ENCODE assay signal across 9 cellular contexts in genomic region chr15:81809543-81809942, GRCh38.
DNase-seq lines count a peak whose midpoint lies in the region; ATAC-seq and TF ChIP-seq lines count a peak whose summit lies in the region.
"Had no signal": no experiment of that assay in that cellular context is flagged by ENCODE, and none has a peak within 500 bp of the region (broad histone marks: within the 10 kb centered on the region; RNA-seq: fewer than 3 reads in every experiment).

No MANE protein-coding gene starts in this region.

- ATAC-seq in GM21723 (IDR thresholded peaks at IDR 0.05; ENCODE audit: unreplicated experiment): no peak
- no peak for ATAC-seq in HG03469 (IDR thresholded peaks at IDR 0.05; ENCODE audit: unreplicated experiment)

- 94 to 100% methylated on average over 3 of the region's 4 CpGs for WGBS in endodermal cell (ENCODE audit: insufficient coverage in 1 of 2, insufficient read length in 1 of 2), 2 experiments

- CTCF ChIA-PET in A673 (lab: Charles Lee): interaction anchor here (0.5 kb wide), 1 partner anchor 392 kb away, joined by 4 read pairs; no protein-coding TSS in a partner anchor

- no peaks in the 10 kb centered on the region for H3K27me3 Mint-ChIP-seq in endodermal cell (ENCODE audit: insufficient read depth)

- POLR2A ChIA-PET in A673 (lab: Charles Lee; ENCODE audit: low non-redundant PET): no interaction called here

- BruUV-seq in A673 (replicated peaks; lab: Mats Ljungman, UMichigan): no TSS peak

- no peak overlapping the region for H3K4me3 ChIP-seq in A673 (ENCODE audit: low read depth, low read length, poor library complexity, severe bottlenecking)
- no peak overlapping the region for H3K4me3 ChIP-seq in endodermal cell (ENCODE audit: low read length)

- DNase-seq in A673 (ENCODE audit: low spot score) (peak; percentile 73), GM13976 (ENCODE audit: low spot score) (no peak), NCI-H524 (lab: John Stamatoyannopoulos, UW) (peak; percentile 66 to 90), endodermal cell (peak; percentile 70), hippocampal formation (lab: John Stamatoyannopoulos, UW) (no peak), 8988T (no peak)
- DNase-seq: stimulated activated CD4-positive, alpha-beta T cell treated with anti-CD3 and anti-CD28 coated beads, Interleukin-4, amount 100 ng/mL, for 24 hours had no signal

- H3K27ac ChIP-seq in A673 (ENCODE audit: low read depth, low read length, poor library complexity, severe bottlenecking) (no peak overlapping the region), endodermal cell (ENCODE audit: low read depth, low read length) (no peak overlapping the region)

- in situ Hi-C loops in GM13976 (cut with MboI; ENCODE audit: low sequenced_read_pairs, unreplicated experiment): no loop called here

- H3K4me1 ChIP-seq in A673 (ENCODE audit: insufficient read depth, low read length, poor library complexity, severe bottlenecking) (no peaks in the 10 kb centered on the region), endodermal cell (ENCODE audit: control insufficient read depth, insufficient read depth, low read length) (peaks cover 14% of the 10 kb centered on the region)

- H3K4me3 Mint-ChIP-seq in endodermal cell: no peak overlapping the region

- H3K9me3 ChIP-seq in A673 (ENCODE audit: low read depth, low read length, poor library complexity, severe bottlenecking): no peaks in the 10 kb centered on the region
- no peaks in the 10 kb centered on the region for H3K9me3 ChIP-seq in endodermal cell (ENCODE audit: control insufficient read depth, low read length)

- H3K9ac ChIP-seq in endodermal cell (ENCODE audit: extremely low read depth, low read length, poor library complexity, severe bottlenecking): no peak overlapping the region

- H3K9me3 Mint-ChIP-seq in endodermal cell: no peaks in the 10 kb centered on the region

- peaks cover 4% of the 10 kb centered on the region for H3K36me3 Mint-ChIP-seq in endodermal cell (ENCODE audit: low read depth)

- TF ChIP-seq CTCF in A673 (conservative IDR thresholded peaks at IDR 0.05; ENCODE audit: low read depth, low read length): peak; percentile 60
- peak; percentile 8 for TF ChIP-seq CTCF in GM13976 (IDR thresholded peaks at IDR 0.05; ENCODE audit: borderline replicate concordance, control extremely low read depth, extremely low read depth, insufficient read depth, missing control alignments)
- TF ChIP-seq CTCF in endodermal cell (conservative IDR thresholded peaks at IDR 0.05): peak; percentile 70

- H3K4me1 Mint-ChIP-seq in endodermal cell: peaks cover 22% of the 10 kb centered on the region

- intact Hi-C loops in A673 (cut with micrococcal nuclease; ENCODE audit: unreplicated experiment): loop anchor here (5.0 kb wide), 1 partner anchor 327 kb away; no protein-coding TSS in a partner anchor

- H3K36me3 ChIP-seq in A673 (ENCODE audit: insufficient read depth, low read length, poor library complexity, severe bottlenecking) (no peaks in the 10 kb centered on the region), endodermal cell (ENCODE audit: control insufficient read depth, insufficient read depth, low read length) (no peaks in the 10 kb centered on the region)

- peak overlapping the region; percentile 27 for H3K27ac Mint-ChIP-seq in endodermal cell

- H3K27me3 ChIP-seq in A673 (replicated peaks; ENCODE audit: insufficient read depth, low read depth, low read length, poor library complexity): no peaks in the 10 kb centered on the region
- no peaks in the 10 kb centered on the region for H3K27me3 ChIP-seq in endodermal cell (ENCODE audit: control insufficient read depth, insufficient read depth, low read length, poor library complexity, severe bottlenecking)

Comparison
In these comparisons a context has a peak if more than half of its experiments do, and no peak if none do; other contexts are left out.
1. DNase-seq: peak in A673 (single experiment), NCI-H524 (2 of 2) and endodermal cell (single experiment); none in GM13976 (single experiment), hippocampal formation (0 of 2) and 8988T (single experiment).
2. CTCF ChIP-seq: peak in every context shown above with its lines; median percentile 70 in endodermal cell; 60 in A673; 8 in GM13976.